In the genomic region with DNA sequence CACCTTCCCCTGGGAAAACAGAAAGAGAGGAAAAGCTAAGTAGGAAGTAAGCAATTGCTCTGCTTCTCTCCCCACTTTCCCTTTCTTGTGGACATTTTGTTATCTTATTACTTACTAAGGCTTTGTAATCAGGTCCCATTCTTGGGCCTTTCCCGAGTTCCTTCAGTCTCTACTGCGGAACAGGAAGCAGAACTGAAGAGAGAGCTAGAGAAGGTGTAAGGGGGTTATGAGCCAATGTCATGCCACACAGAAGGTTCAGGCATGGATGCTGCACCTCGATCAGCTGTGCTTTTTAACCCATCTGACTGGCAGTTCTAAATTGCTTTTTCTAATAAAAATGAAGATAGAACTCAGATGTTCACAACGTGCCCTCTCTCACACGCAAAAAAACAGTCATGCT, we compare ENCODE assay signal across 23 cellular contexts.
"Had no signal": no experiment of that assay in that cellular context is flagged by ENCODE, and none has a peak within 500 bp of the region (broad histone marks: within the 10 kb centered on the region; RNA-seq: fewer than 3 reads in every experiment).

No MANE protein-coding gene starts in this region.

- H3K36me3 ChIP-seq: esophagus muscularis mucosa, gastroesophageal sphincter, stomach, thoracic aorta had no signal

- H3K27me3 ChIP-seq: esophagus muscularis mucosa, gastroesophageal sphincter, stomach had no signal

- DNase-seq: effector memory CD4-positive, alpha-beta T cell; foreskin fibroblast; glutamatergic neuron; immature natural killer cell; left ventricle myocardium superior; mesendoderm; naive B cell; nephron progenitor cell; psoas muscle; retina; stimulated activated CD4-positive, alpha-beta T cell treated with anti-CD3 and anti-CD28 coated beads, Interleukin-2, amount 100 ng/mL, for 24 hours; stimulated activated CD4-positive, alpha-beta T cell treated with anti-CD3 and anti-CD28 coated beads, Interleukin-4, amount 100 ng/mL, for 4 hours; stimulated activated naive B cell treated with anti-CD40 and anti-IgM and Interleukin-4, amounts not matched to agents 10 μg/mL and 1 μg/mL and 100 μg/mL, for 72 hours; stomach; substantia nigra; trophoblast cell had no signal

- H3K4me3 ChIP-seq: esophagus muscularis mucosa, gastroesophageal sphincter, psoas muscle, stomach, thoracic aorta had no signal

- FAIRE-seq: endometrium, keratinocyte had no signal

- H3K4me1 Mint-ChIP-seq: immature natural killer cell; naive B cell; stimulated activated naive B cell treated with anti-CD40 and anti-IgM and Interleukin-4, amounts not matched to agents 10 μg/mL and 1 μg/mL and 100 μg/mL, for 72 hours had no signal

- H3K4me1 ChIP-seq: esophagus muscularis mucosa, gastroesophageal sphincter, psoas muscle had no signal

- H3K4me3 Mint-ChIP-seq: immature natural killer cell; naive B cell; nephron progenitor cell; stimulated activated naive B cell treated with anti-CD40 and anti-IgM and Interleukin-4, amounts not matched to agents 10 μg/mL and 1 μg/mL and 100 μg/mL, for 72 hours had no signal

- H3K27ac ChIP-seq: epithelial cell of prostate, esophagus muscularis mucosa, gastroesophageal sphincter, psoas muscle, thoracic aorta had no signal

- H3K9me3 ChIP-seq: esophagus muscularis mucosa, gastroesophageal sphincter, psoas muscle, stomach, thoracic aorta had no signal

- ATAC-seq: gastroesophageal sphincter; left ventricle myocardium superior; psoas muscle; sciatic nerve; stimulated activated naive B cell treated with anti-CD40 and anti-IgM and Interleukin-4, amounts not matched to agents 10 μg/mL and 1 μg/mL and 100 μg/mL, for 72 hours had no signal

- H3K9me3 Mint-ChIP-seq: immature natural killer cell; naive B cell; stimulated activated naive B cell treated with anti-CD40 and anti-IgM and Interleukin-4, amounts not matched to agents 10 μg/mL and 1 μg/mL and 100 μg/mL, for 72 hours had no signal

- H3K36me3 Mint-ChIP-seq: immature natural killer cell; naive B cell; stimulated activated naive B cell treated with anti-CD40 and anti-IgM and Interleukin-4, amounts not matched to agents 10 μg/mL and 1 μg/mL and 100 μg/mL, for 72 hours had no signal

- H3K27ac Mint-ChIP-seq: immature natural killer cell; naive B cell; nephron progenitor cell; stimulated activated naive B cell treated with anti-CD40 and anti-IgM and Interleukin-4, amounts not matched to agents 10 μg/mL and 1 μg/mL and 100 μg/mL, for 72 hours had no signal
